Comparison of ENCODE assay signal across 1 cellular context in the genomic region with DNA sequence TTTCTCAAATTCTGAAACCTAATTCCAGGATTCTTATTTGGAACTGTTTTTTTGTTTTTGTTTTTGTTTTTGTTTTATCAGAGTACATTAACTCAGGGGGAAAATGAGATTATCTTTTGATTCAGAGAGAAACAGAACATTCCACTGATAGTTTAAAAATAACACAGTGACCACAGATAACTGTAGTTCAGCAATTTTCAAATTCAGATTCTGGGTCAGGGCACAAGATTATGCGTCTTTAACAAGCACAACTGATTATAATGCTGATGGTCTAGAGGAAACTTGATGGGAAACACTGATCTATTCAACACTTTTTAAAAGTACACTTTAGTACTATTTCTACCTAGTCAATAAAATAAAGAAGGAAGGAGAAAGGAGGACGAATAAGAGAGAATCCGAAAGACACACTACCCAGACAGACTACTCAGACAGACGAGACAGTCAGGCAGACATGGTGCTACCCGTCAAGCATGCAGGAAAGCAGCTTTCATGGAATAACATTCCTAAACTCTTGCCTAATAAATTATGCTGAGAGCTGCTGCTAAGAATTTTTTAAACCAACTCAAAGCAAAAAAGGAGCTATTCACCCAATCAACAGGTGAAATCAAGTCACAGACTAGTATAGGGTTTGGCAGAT.
TF ChIP-seq lines count a peak whose summit lies in the region.

No MANE protein-coding gene starts in this region.

TF ChIP-seq in WTC11, 78 proteins besides CTCF, POLR2A, EP300 and RAD21 (continued from another document):
- TF ChIP-seq, protein P1, sequence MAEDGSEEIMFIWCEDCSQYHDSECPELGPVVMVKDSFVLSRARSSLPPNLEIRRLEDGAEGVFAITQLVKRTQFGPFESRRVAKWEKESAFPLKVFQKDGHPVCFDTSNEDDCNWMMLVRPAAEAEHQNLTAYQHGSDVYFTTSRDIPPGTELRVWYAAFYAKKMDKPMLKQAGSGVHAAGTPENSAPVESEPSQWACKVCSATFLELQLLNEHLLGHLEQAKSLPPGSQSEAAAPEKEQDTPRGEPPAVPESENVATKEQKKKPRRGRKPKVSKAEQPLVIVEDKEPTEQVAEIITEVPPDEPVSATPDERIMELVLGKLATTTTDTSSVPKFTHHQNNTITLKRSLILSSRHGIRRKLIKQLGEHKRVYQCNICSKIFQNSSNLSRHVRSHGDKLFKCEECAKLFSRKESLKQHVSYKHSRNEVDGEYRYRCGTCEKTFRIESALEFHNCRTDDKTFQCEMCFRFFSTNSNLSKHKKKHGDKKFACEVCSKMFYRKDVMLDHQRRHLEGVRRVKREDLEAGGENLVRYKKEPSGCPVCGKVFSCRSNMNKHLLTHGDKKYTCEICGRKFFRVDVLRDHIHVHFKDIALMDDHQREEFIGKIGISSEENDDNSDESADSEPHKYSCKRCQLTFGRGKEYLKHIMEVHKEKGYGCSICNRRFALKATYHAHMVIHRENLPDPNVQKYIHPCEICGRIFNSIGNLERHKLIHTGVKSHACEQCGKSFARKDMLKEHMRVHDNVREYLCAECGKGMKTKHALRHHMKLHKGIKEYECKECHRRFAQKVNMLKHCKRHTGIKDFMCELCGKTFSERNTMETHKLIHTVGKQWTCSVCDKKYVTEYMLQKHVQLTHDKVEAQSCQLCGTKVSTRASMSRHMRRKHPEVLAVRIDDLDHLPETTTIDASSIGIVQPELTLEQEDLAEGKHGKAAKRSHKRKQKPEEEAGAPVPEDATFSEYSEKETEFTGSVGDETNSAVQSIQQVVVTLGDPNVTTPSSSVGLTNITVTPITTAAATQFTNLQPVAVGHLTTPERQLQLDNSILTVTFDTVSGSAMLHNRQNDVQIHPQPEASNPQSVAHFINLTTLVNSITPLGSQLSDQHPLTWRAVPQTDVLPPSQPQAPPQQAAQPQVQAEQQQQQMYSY (CRISPR knock-in tag; IDR thresholded peaks at IDR 0.05), result no peak
- TF ChIP-seq, protein P2, sequence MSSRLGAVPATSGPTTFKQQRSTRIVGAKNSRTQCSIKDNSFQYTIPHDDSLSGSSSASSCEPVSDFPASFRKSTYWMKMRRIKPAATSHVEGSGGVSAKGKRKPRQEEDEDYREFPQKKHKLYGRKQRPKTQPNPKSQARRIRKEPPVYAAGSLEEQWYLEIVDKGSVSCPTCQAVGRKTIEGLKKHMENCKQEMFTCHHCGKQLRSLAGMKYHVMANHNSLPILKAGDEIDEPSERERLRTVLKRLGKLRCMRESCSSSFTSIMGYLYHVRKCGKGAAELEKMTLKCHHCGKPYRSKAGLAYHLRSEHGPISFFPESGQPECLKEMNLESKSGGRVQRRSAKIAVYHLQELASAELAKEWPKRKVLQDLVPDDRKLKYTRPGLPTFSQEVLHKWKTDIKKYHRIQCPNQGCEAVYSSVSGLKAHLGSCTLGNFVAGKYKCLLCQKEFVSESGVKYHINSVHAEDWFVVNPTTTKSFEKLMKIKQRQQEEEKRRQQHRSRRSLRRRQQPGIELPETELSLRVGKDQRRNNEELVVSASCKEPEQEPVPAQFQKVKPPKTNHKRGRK (CRISPR knock-in tag; IDR thresholded peaks at IDR 0.05; ENCODE audit: borderline replicate concordance), result no peak
- TF ChIP-seq, protein P3, sequence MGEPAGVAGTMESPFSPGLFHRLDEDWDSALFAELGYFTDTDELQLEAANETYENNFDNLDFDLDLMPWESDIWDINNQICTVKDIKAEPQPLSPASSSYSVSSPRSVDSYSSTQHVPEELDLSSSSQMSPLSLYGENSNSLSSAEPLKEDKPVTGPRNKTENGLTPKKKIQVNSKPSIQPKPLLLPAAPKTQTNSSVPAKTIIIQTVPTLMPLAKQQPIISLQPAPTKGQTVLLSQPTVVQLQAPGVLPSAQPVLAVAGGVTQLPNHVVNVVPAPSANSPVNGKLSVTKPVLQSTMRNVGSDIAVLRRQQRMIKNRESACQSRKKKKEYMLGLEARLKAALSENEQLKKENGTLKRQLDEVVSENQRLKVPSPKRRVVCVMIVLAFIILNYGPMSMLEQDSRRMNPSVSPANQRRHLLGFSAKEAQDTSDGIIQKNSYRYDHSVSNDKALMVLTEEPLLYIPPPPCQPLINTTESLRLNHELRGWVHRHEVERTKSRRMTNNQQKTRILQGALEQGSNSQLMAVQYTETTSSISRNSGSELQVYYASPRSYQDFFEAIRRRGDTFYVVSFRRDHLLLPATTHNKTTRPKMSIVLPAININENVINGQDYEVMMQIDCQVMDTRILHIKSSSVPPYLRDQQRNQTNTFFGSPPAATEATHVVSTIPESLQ (CRISPR knock-in tag; IDR thresholded peaks at IDR 0.05), result no peak
- TF ChIP-seq, protein P4, sequence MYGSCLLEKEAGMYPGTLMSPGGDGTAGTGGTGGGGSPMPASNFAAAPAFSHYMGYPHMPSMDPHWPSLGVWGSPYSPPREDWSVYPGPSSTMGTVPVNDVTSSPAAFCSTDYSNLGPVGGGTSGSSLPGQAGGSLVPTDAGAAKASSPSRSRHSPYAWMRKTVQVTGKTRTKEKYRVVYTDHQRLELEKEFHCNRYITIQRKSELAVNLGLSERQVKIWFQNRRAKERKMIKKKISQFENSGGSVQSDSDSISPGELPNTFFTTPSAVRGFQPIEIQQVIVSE (CRISPR knock-in tag; IDR thresholded peaks at IDR 0.05; ENCODE audit: borderline replicate concordance), result no peak
- TF ChIP-seq SMAD4 (CRISPR knock-in tag; IDR thresholded peaks at IDR 0.05) (no peak), USF2 (CRISPR knock-in tag; IDR thresholded peaks at IDR 0.05) (no peak)
TF ChIP-seq in WTC11: peak in this region for 0.
